In the genomic region with DNA sequence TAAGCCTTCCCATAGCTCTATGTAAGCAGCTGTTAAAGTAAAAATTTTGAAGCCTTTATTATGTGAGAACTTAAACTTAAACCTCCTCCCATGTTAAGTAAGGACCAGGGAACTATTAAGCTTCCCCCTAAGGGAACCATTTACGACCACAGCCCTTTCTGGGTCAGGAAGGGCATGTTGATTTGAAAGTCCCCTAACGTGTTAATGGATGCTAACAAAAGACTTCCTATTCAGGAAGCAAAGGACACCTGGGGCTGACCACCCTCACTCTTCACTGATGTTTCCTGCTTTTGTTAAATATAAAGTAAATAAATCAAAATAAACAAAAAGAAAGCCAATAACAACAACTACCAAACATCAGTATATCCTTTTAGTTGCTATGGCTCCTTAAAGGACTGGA, we compare ENCODE assay signal across 16 cellular contexts.
DNase-seq lines count a peak whose midpoint lies in the region; ATAC-seq and TF ChIP-seq lines count a peak whose summit lies in the region.
"Had no signal": no experiment of that assay in that cellular context is flagged by ENCODE, and none has a peak within 500 bp of the region (broad histone marks: within the 10 kb centered on the region; RNA-seq: fewer than 3 reads in every experiment).

No MANE protein-coding gene starts in this region.

- POLR2A ChIA-PET in naive thymus-derived CD4-positive, alpha-beta T cell (lab: Charles Lee), result no interaction called here

- no peaks in the 10 kb centered on the region for H3K36me3 ChIP-seq in H7 (replicated peaks; ENCODE audit: control insufficient read depth, insufficient read depth, low read length)
- no peaks in the 10 kb centered on the region for H3K36me3 ChIP-seq in naive thymus-derived CD4-positive, alpha-beta T cell (ENCODE audit: control insufficient read depth in 2 of 3, insufficient read depth in 3 of 3, low read length in 3 of 3)

- CTCF ChIA-PET in naive thymus-derived CD4-positive, alpha-beta T cell (lab: Charles Lee), result no interaction called here

- no peaks in the 10 kb centered on the region for H3K9me3 ChIP-seq in naive thymus-derived CD4-positive, alpha-beta T cell (ENCODE audit: control insufficient read depth in 2 of 3, low read length in 3 of 3)

- no peak overlapping the region for H3K4me3 Mint-ChIP-seq in glutamatergic neuron (ENCODE audit: unreplicated experiment)
- no peak overlapping the region for H3K4me3 Mint-ChIP-seq in naive thymus-derived CD4-positive, alpha-beta T cell

- no peaks in the 10 kb centered on the region for H3K4me1 ChIP-seq in naive thymus-derived CD4-positive, alpha-beta T cell (ENCODE audit: control insufficient read depth in 2 of 2, insufficient read depth in 2 of 2, low read length in 2 of 2)

- no peak for ATAC-seq in naive thymus-derived CD4-positive, alpha-beta T cell
- no peak for ATAC-seq in GM18520 (IDR thresholded peaks at IDR 0.05; ENCODE audit: unreplicated experiment)
- no peak for ATAC-seq in activated CD4-positive, CD25-positive, alpha-beta regulatory T cell treated with anti-CD3 and anti-CD28 coated beads, Interleukin-2, amount 50 U/mL, for 24 hours
- ATAC-seq in HG02610 (IDR thresholded peaks at IDR 0.05; ENCODE audit: unreplicated experiment), result no peak
- ATAC-seq: HepG2 had no signal

- H3K27ac ChIP-seq in naive thymus-derived CD4-positive, alpha-beta T cell (ENCODE audit: low read depth, low read length), result no peak overlapping the region

- peaks cover 8% of the 10 kb centered on the region for H3K9me3 Mint-ChIP-seq in glutamatergic neuron (ENCODE audit: unreplicated experiment)
- peaks cover 0 to 16% (median 3%) of the 10 kb centered on the region in 11 donors for H3K9me3 Mint-ChIP-seq in naive thymus-derived CD4-positive, alpha-beta T cell

- H3K4me3 ChIP-seq in H7 (ENCODE audit: insufficient read depth, low read depth, low read length), result no peak overlapping the region
- H3K4me3 ChIP-seq in naive thymus-derived CD4-positive, alpha-beta T cell (ENCODE audit: low read length), result no peak overlapping the region

- peaks cover 26% of the 10 kb centered on the region for H3K4me1 Mint-ChIP-seq in glutamatergic neuron (ENCODE audit: low read depth, unreplicated experiment)
- no peaks in the 10 kb centered on the region for H3K4me1 Mint-ChIP-seq in naive thymus-derived CD4-positive, alpha-beta T cell

- H3K27me3 ChIP-seq in H7 (ENCODE audit: control insufficient read depth, insufficient read depth, low read length), result no peaks in the 10 kb centered on the region
- no peaks in the 10 kb centered on the region for H3K27me3 ChIP-seq in naive thymus-derived CD4-positive, alpha-beta T cell (ENCODE audit: control insufficient read depth in 2 of 2, insufficient read depth in 2 of 2, low read length in 2 of 2)

- DNase-seq in COR-L47 (lab: John Stamatoyannopoulos, UW), result peak; percentile 37
- DNase-seq in H7, result peak; percentile 11
- peak; percentile 94 for DNase-seq in NCI-H69 (lab: John Stamatoyannopoulos, UW)
- DNase-seq in glutamatergic neuron, result no peak
- DNase-seq in naive thymus-derived CD4-positive, alpha-beta T cell, result no peak
- DNase-seq: C1 segment of cervical spinal cord, DMS79, KG1, NCI-H1048, NCI-H510A treated with DMSO at 0.1 percent for 48 hours, RPMI8226, SIG-M5 had no signal

- no peaks in the 10 kb centered on the region for H3K27me3 Mint-ChIP-seq in glutamatergic neuron (ENCODE audit: unreplicated experiment)
- H3K27me3 Mint-ChIP-seq in naive thymus-derived CD4-positive, alpha-beta T cell, result peaks cover 8 to 38% (median 23%) of the 10 kb centered on the region in 5 donors

- peak overlapping the region; percentile 66 for H3K27ac Mint-ChIP-seq in glutamatergic neuron (ENCODE audit: unreplicated experiment)
- H3K27ac Mint-ChIP-seq in naive thymus-derived CD4-positive, alpha-beta T cell, result no peak overlapping the region

- peaks cover 4% of the 10 kb centered on the region for H3K36me3 Mint-ChIP-seq in glutamatergic neuron (ENCODE audit: unreplicated experiment)
- H3K36me3 Mint-ChIP-seq in naive thymus-derived CD4-positive, alpha-beta T cell, result peaks cover 0 to 9% (median 1%) of the 10 kb centered on the region in 5 donors

- TF ChIP-seq CTCF in glutamatergic neuron (IDR thresholded peaks at IDR 0.05; ENCODE audit: partially characterized antibody, unreplicated experiment), result no peak

- intact Hi-C loops in naive thymus-derived CD4-positive, alpha-beta T cell (cut with micrococcal nuclease), result no loop called here

Comparison
In these comparisons a context has a peak if more than half of its experiments do, and no peak if none do; other contexts are left out.
1. DNase-seq: peak in COR-L47 (single experiment), H7 (single experiment) and NCI-H69 (single experiment); none in glutamatergic neuron (single experiment) and naive thymus-derived CD4-positive, alpha-beta T cell (0 of 9).